Comparison of ENCODE assay signal across 13 cellular contexts in the genomic region with DNA sequence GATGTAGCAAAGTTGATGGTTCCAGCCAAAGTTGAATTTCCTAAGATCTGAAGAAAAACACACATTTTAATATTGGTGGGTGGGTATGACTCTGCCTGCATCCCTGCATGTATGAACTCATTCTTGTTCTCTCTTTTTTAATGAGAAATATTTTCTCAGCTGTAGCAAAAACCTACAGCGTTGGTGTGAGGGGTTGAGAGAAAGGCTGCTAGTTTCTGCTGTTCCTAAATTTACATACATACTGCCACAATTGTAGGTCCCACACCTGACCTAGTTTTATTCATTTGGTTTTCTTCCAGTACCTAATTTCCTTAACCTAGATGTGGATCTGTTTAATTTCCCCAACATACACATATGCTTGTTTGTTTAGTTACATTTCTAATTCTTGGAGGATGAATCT. TPM values are rescaled to one million over a fixed set of nuclear protein-coding genes. Genes with fewer than 3 reads are reported as not detected.
DNase-seq lines count a peak whose midpoint lies in the region; ATAC-seq and TF ChIP-seq lines count a peak whose summit lies in the region.
"Had no signal": no experiment of that assay in that cellular context is flagged by ENCODE, and none has a peak within 500 bp of the region (broad histone marks: within the 10 kb centered on the region; RNA-seq: fewer than 3 reads in every experiment).

No MANE protein-coding gene starts in this region.

- H4K20me1 ChIP-seq in OCI-LY3 (ENCODE audit: insufficient read depth, low read length) = no peaks in the 10 kb centered on the region

- no peaks in the 10 kb centered on the region for H3K9me3 ChIP-seq in CD4-positive, CD25-positive, alpha-beta regulatory T cell (ENCODE audit: control insufficient read depth in 2 of 2, low read length in 2 of 2)
- H3K9me3 ChIP-seq in OCI-LY3 (ENCODE audit: insufficient read depth, low read length) (no peaks in the 10 kb centered on the region), prostate gland (no peaks in the 10 kb centered on the region)

- H3K4me1 Mint-ChIP-seq in CD4-positive, CD25-positive, alpha-beta regulatory T cell = peaks cover 43 to 93% (median 74%) of the 10 kb centered on the region in 4 donors
- peaks cover 63% of the 10 kb centered on the region for H3K4me1 Mint-ChIP-seq in chondrocyte (ENCODE audit: low read depth)

- no peak for TF ChIP-seq POLR2A in prostate gland (IDR thresholded peaks at IDR 0.05)

- H3K4me2 ChIP-seq in OCI-LY3 (ENCODE audit: low read length) = peak overlapping the region; percentile 92

- 41% methylated on average over 1 of the region's 1 CpG for WGBS in prostate gland

- no peak overlapping the region for H2AFZ ChIP-seq in OCI-LY3 (ENCODE audit: low read depth, low read length)

- H3K4me3 ChIP-seq in CD4-positive, CD25-positive, alpha-beta regulatory T cell (ENCODE audit: low read depth, low read length) = peak overlapping the region; percentile 84
- H3K4me3 ChIP-seq in OCI-LY3 (ENCODE audit: low read length) (peak overlapping the region; percentile 41), prostate gland (no peak overlapping the region)

- peak overlapping the region; percentile 78 to 94 (median 85) for H3K4me3 Mint-ChIP-seq in CD4-positive, CD25-positive, alpha-beta regulatory T cell
- no peak overlapping the region for H3K4me3 Mint-ChIP-seq in chondrocyte (ENCODE audit: unreplicated experiment)

- no peak for ATAC-seq in CD4-positive, CD25-positive, alpha-beta regulatory T cell (ENCODE audit: low read depth in 2 of 2)
- ATAC-seq: activated CD4-positive, CD25-positive, alpha-beta regulatory T cell treated with anti-CD3 and anti-CD28 coated beads, Interleukin-2, amount 50 U/mL, for 24 hours; left cardiac atrium had no signal

- H3K36me3 Mint-ChIP-seq in CD4-positive, CD25-positive, alpha-beta regulatory T cell = peaks cover 12% of the 10 kb centered on the region
- no peaks in the 10 kb centered on the region for H3K36me3 Mint-ChIP-seq in chondrocyte (ENCODE audit: low read depth)

- intact Hi-C loops in prostate gland (cut with DNase I) = no loop called here

- peak overlapping the region; percentile 82 for H3K9ac ChIP-seq in OCI-LY3 (ENCODE audit: low read length)

- H3K27ac Mint-ChIP-seq in CD4-positive, CD25-positive, alpha-beta regulatory T cell = peak overlapping the region; percentile 90 to 99 (median 92)
- H3K27ac Mint-ChIP-seq in chondrocyte (ENCODE audit: unreplicated experiment) = peak overlapping the region; percentile 15

- no peaks in the 10 kb centered on the region for H3K27me3 ChIP-seq in CD4-positive, CD25-positive, alpha-beta regulatory T cell (ENCODE audit: control insufficient read depth, insufficient read depth, low read length)
- H3K27me3 ChIP-seq in OCI-LY3 (ENCODE audit: low read depth, low read length) (no peaks in the 10 kb centered on the region), prostate gland (replicated peaks; ENCODE audit: insufficient read depth) (no peaks in the 10 kb centered on the region)

- TF ChIP-seq CTCF in OCI-LY3 (IDR thresholded peaks at IDR 0.05; ENCODE audit: low read depth, low read length) (no peak), chondrocyte (IDR thresholded peaks at IDR 0.05) (no peak), prostate gland (IDR thresholded peaks at IDR 0.05) (no peak)

- H3K36me3 ChIP-seq in CD4-positive, CD25-positive, alpha-beta regulatory T cell (ENCODE audit: control insufficient read depth, insufficient read depth, low read length) = no peaks in the 10 kb centered on the region
- H3K36me3 ChIP-seq in OCI-LY3 (replicated peaks; ENCODE audit: low read depth, low read length) (peaks cover 6% of the 10 kb centered on the region), prostate gland (no peaks in the 10 kb centered on the region)

- peaks cover 70% of the 10 kb centered on the region for H3K79me2 ChIP-seq in OCI-LY3 (ENCODE audit: low read length)

- peaks cover 84% of the 10 kb centered on the region for H3K4me1 ChIP-seq in CD4-positive, CD25-positive, alpha-beta regulatory T cell (ENCODE audit: control insufficient read depth, insufficient read depth, low read length, poor library complexity, severe bottlenecking)
- H3K4me1 ChIP-seq in OCI-LY3 (ENCODE audit: low read length) (peaks cover 86% of the 10 kb centered on the region), prostate gland (replicated peaks) (peaks cover 47% of the 10 kb centered on the region)

- H3K27ac ChIP-seq in CD4-positive, CD25-positive, alpha-beta regulatory T cell (ENCODE audit: insufficient read depth, low read length, poor library complexity, severe bottlenecking) = peak overlapping the region; percentile 84
- peak overlapping the region; percentile 99 for H3K27ac ChIP-seq in OCI-LY3 (ENCODE audit: low read length)
- H3K27ac ChIP-seq in prostate gland = peak overlapping the region; percentile 93 to 94

- H3K27me3 Mint-ChIP-seq in CD4-positive, CD25-positive, alpha-beta regulatory T cell = no peaks in the 10 kb centered on the region
- no peaks in the 10 kb centered on the region for H3K27me3 Mint-ChIP-seq in chondrocyte (ENCODE audit: low read depth)

- no peaks in the 10 kb centered on the region for H3K9me3 Mint-ChIP-seq in CD4-positive, CD25-positive, alpha-beta regulatory T cell
- H3K9me3 Mint-ChIP-seq in chondrocyte (ENCODE audit: low read depth) = no peaks in the 10 kb centered on the region

- DNase-seq in CD4-positive, CD25-positive, alpha-beta regulatory T cell = no peak
- DNase-seq in chondrocyte (ENCODE audit: low spot score) (no peak), prostate gland (ENCODE audit: low spot score) (no peak), NCI-H526 (lab: John Stamatoyannopoulos, UW) (no peak), NAMALWA (ENCODE audit: low spot score) (no peak), retina (no peak), germinal center (ENCODE audit: low spot score) (no peak)
- DNase-seq: left cardiac atrium, NCI-H2107, posterior cingulate gyrus, RPMI8226 had no signal

RNA-seq across cellular contexts. Expression of a gene that starts 4.6 kb away (rescaled TPM):
- total RNA-seq in CD4-positive, CD25-positive, alpha-beta regulatory T cell = 40.8 TPM
- polyA plus RNA-seq in CD4-positive, CD25-positive, alpha-beta regulatory T cell = 10 to 100 TPM; 11.7 to 21.6 (median 16.0) TPM
- total RNA-seq in chondrocyte (7.7 to 8.2 TPM (median 7.8 TPM) in 3 replicates), prostate gland (10 to 100 TPM; 33.0 to 94.9 TPM)

RNA-seq across cellular contexts. Expression of a gene that starts 30.1 kb away (rescaled TPM):
- 47.4 TPM for total RNA-seq in CD4-positive, CD25-positive, alpha-beta regulatory T cell
- polyA plus RNA-seq in CD4-positive, CD25-positive, alpha-beta regulatory T cell = under 1 TPM in 1 of 4 donors, not detected in 3; 0.47 TPM
- total RNA-seq in chondrocyte (0.70 to 1.1 TPM in 2 of 3 replicates, not detected in the other), prostate gland (10 to 100 TPM in 1 of 2 donors, 1 to 10 TPM in 1; 2.5 to 19.5 TPM)

RNA-seq across cellular contexts. Expression of a gene that starts 42.3 kb away (rescaled TPM):
- total RNA-seq in CD4-positive, CD25-positive, alpha-beta regulatory T cell = 350 TPM
- 100 to 1,000 TPM; 115 to 136 (median 126) TPM for polyA plus RNA-seq in CD4-positive, CD25-positive, alpha-beta regulatory T cell
- total RNA-seq in chondrocyte (42.0 to 45.8 TPM (median 43.9 TPM) in 3 replicates), prostate gland (100 to 1,000 TPM in 1 of 2 donors, 10 to 100 TPM in 1; 66.8 to 202 TPM)

RNA-seq across cellular contexts. Expression of a gene that starts 42.5 kb away (rescaled TPM):
- not detected for total RNA-seq in CD4-positive, CD25-positive, alpha-beta regulatory T cell
- under 1 TPM in 3 of 4 donors, not detected in 1; 0.21 to 0.26 (median 0.22) TPM for polyA plus RNA-seq in CD4-positive, CD25-positive, alpha-beta regulatory T cell
- total RNA-seq in chondrocyte (0.57 to 1.2 TPM (median 0.82 TPM) in 3 replicates), prostate gland (1 to 10 TPM; 2.3 to 9.7 TPM)

RNA-seq across cellular contexts. Expression of a gene that starts 58.6 kb away (rescaled TPM):
- 2.8 TPM for total RNA-seq in CD4-positive, CD25-positive, alpha-beta regulatory T cell
- polyA plus RNA-seq in CD4-positive, CD25-positive, alpha-beta regulatory T cell = 1 to 10 TPM in 1 of 4 donors, under 1 TPM in 2, not detected in 1; 0.23 to 1.5 (median 0.89) TPM
- total RNA-seq in chondrocyte = 153 to 203 TPM (median 153 TPM) in 3 replicates
- total RNA-seq in prostate gland = 10 to 100 TPM; 11.8 to 49.5 TPM

Comparison
In these comparisons a context has a peak if more than half of its experiments do, and no peak if none do; other contexts are left out.
1. H3K4me3 ChIP-seq: peak in CD4-positive, CD25-positive, alpha-beta regulatory T cell (single experiment) and OCI-LY3 (single experiment); none in prostate gland (0 of 2).
2. Peak in every context shown above with its lines, with median percentiles within 50 percentile points of each other: H3K27ac ChIP-seq.